Comparison of ENCODE assay signal across 8 cellular contexts in genomic region chr10:79904671-79905321, GRCh38. TPM values are rescaled to one million over a fixed set of nuclear protein-coding genes. Genes with fewer than 3 reads are reported as not detected.
DNase-seq lines count a peak whose midpoint lies in the region; ATAC-seq and TF ChIP-seq lines count a peak whose summit lies in the region.

No MANE protein-coding gene starts in this region.

- peak overlapping the region; percentile 61 for H3K4me3 ChIP-seq in choroid plexus epithelial cell (ENCODE audit: low read depth, low read length)

- ATAC-seq in left colon (peak; percentile 86), HG02678 (IDR thresholded peaks at IDR 0.05; ENCODE audit: unreplicated experiment) (no peak), HG02798 (IDR thresholded peaks at IDR 0.05; ENCODE audit: poor library complexity, unreplicated experiment) (no peak)

- peak; percentile 29 for TF ChIP-seq POLR2A in GM19099 (IDR thresholded peaks at IDR 0.05; ENCODE audit: extremely low read depth, insufficient read length, low read depth)

- DNase-seq in MV-4-11 (lab: John Stamatoyannopoulos, UW) (peak; percentile 32), choroid plexus epithelial cell (ENCODE audit: low read depth) (peak; percentile 70), left colon (peak; percentile 40 to 69)
- DNase-seq in activated CD4-positive, CD25-positive, alpha-beta regulatory T cell treated with anti-CD3 and anti-CD28 coated beads, Interleukin-2, amount 50 U/mL, for 72 hours, result peak; percentile 53
- DNase-seq in stimulated activated CD4-positive, alpha-beta T cell treated with anti-CD3 and anti-CD28 coated beads, Interleukin-1b, Interleukin-23, amount 100 ng/mL, for 24 hours (ENCODE audit: low read depth in 4 of 4, low spot score in 1 of 4), result peak in 3 of 4 experiments; percentile 16 to 57 (median 51)

- intact Hi-C loops in left colon (cut with DNase I, micrococcal nuclease), result no loop called here

- TF ChIP-seq CTCF in choroid plexus epithelial cell (conservative IDR thresholded peaks at IDR 0.05; ENCODE audit: low read depth, low read length), result no peak

RNA-seq across cellular contexts. Expression of gene SFTPD, which starts 44.1 kb away (rescaled TPM):
- not detected for total RNA-seq in left colon
